14 cellular contexts compared by ENCODE assay signal in genomic region chr5:34517249-34517648, GRCh38.
A peak's percentile ranks its signal among the peaks of the same experiment; 100 is the strongest.
DNase-seq lines count a peak whose midpoint lies in the region; ATAC-seq and TF ChIP-seq lines count a peak whose summit lies in the region.
"Had no signal": no experiment of that assay in that cellular context is flagged by ENCODE, and none has a peak within 500 bp of the region (broad histone marks: within the 10 kb centered on the region; RNA-seq: fewer than 3 reads in every experiment).

No MANE protein-coding gene starts in this region.

- DNase-seq in BJ (ENCODE audit: low read depth): no peak
- peak; percentile 45 for DNase-seq in HFFc6
- DNase-seq in fibroblast of lung (ENCODE audit: low read depth in 2 of 2): peak; percentile 64 to 80
- DNase-seq in activated effector memory CD4-positive, alpha-beta T cell treated with anti-CD3 and anti-CD28 coated beads, Interleukin-2, amount 50 U/mL, for 16 hours: no peak
- DNase-seq in foreskin melanocyte: no peak
- DNase-seq in D341Med (ENCODE audit: low spot score): no peak
- DNase-seq: activated CD4-positive, alpha-beta memory T cell treated with anti-CD3 and anti-CD28 coated beads, Interleukin-2, amount 10 ng/mL, durations not matched to agents 7 days and 5 days; DMS 273 treated with DMSO at 0.1 percent for 48 hours; endodermal cell; naive thymus-derived CD8-positive, alpha-beta T cell; NCI-H526 treated with DMSO at 0.1 percent for 48 hours; transverse colon had no signal

- POLR2A ChIA-PET in BJ (lab: Charles Lee): no interaction called here

- H4K20me1 ChIP-seq in fibroblast of lung (ENCODE audit: control insufficient read depth, extremely low read depth, insufficient read depth, low read length): no peaks in the 10 kb centered on the region

- CTCF ChIA-PET in BJ (lab: Yijun Ruan, JAX): no interaction called here

- H3K27ac Mint-ChIP-seq in HFFc6: no peak overlapping the region
- H3K27ac Mint-ChIP-seq: activated CD4-positive, alpha-beta memory T cell treated with anti-CD3 and anti-CD28 coated beads, Interleukin-2, amount 10 ng/mL, durations not matched to agents 7 days and 5 days; endodermal cell; naive thymus-derived CD8-positive, alpha-beta T cell had no signal

- H3K4me3 Mint-ChIP-seq in HFFc6: no peak overlapping the region
- H3K4me3 Mint-ChIP-seq: activated CD4-positive, alpha-beta memory T cell treated with anti-CD3 and anti-CD28 coated beads, Interleukin-2, amount 10 ng/mL, durations not matched to agents 7 days and 5 days; endodermal cell; naive thymus-derived CD8-positive, alpha-beta T cell had no signal

- H3K4me2 ChIP-seq in fibroblast of lung (ENCODE audit: extremely low read depth, insufficient read depth, low read length): no peak overlapping the region

- H3K27ac ChIP-seq in fibroblast of lung (ENCODE audit: insufficient read depth, low read length): no peak overlapping the region
- H3K27ac ChIP-seq: transverse colon had no signal

- no peak overlapping the region for H2AFZ ChIP-seq in fibroblast of lung (ENCODE audit: low read length)

- no peak overlapping the region for H3K4me3 ChIP-seq in BJ (ENCODE audit: low read depth, low read length)
- no peak overlapping the region for H3K4me3 ChIP-seq in fibroblast of lung (replicated peaks in 1 of 4; ENCODE audit: control extremely low read depth in 1 of 4, insufficient read depth in 1 of 4, low read depth in 3 of 4, low read length in 4 of 4)
- H3K4me3 ChIP-seq: transverse colon had no signal

- H3K36me3 Mint-ChIP-seq in HFFc6 (ENCODE audit: low read depth): no peaks in the 10 kb centered on the region
- H3K36me3 Mint-ChIP-seq: naive thymus-derived CD8-positive, alpha-beta T cell had no signal

- TF ChIP-seq CTCF in BJ (IDR thresholded peaks at IDR 0.05; ENCODE audit: insufficient read depth, low read depth, low read length) (0 out of 2 replicates have a peak, but pooled peaks have one; percentile 2), HFFc6 (IDR thresholded peaks at IDR 0.05) (no peak), fibroblast of lung (conservative IDR thresholded peaks at IDR 0.05 in 1 of 2, IDR thresholded peaks at IDR 0.05 in 1 of 2; ENCODE audit: low read depth in 1 of 2, low read length in 2 of 2) (no peak)

- no peaks in the 10 kb centered on the region for H3K9me3 ChIP-seq in fibroblast of lung (ENCODE audit: control insufficient read depth, insufficient read depth, low read depth, low read length)
- H3K9me3 ChIP-seq: transverse colon had no signal

- H3K79me2 ChIP-seq in fibroblast of lung (ENCODE audit: control insufficient read depth, insufficient read depth, low read length): no peaks in the 10 kb centered on the region

- ATAC-seq in SK-N-SH treated with all-trans-retinoic acid at 6 μM for 48 hours (peak; percentile 55), HG03108 (IDR thresholded peaks at IDR 0.05; ENCODE audit: unreplicated experiment) (no peak)
- ATAC-seq: naive thymus-derived CD8-positive, alpha-beta T cell had no signal

- H3K27me3 ChIP-seq in BJ (ENCODE audit: control insufficient read depth, insufficient read depth, low read length) (no peaks in the 10 kb centered on the region), fibroblast of lung (ENCODE audit: control insufficient read depth, insufficient read depth, low read length) (no peaks in the 10 kb centered on the region)
- H3K27me3 ChIP-seq: transverse colon had no signal

- no peak overlapping the region for H3K9ac ChIP-seq in fibroblast of lung (ENCODE audit: insufficient read depth, low read length)

- H3K27me3 Mint-ChIP-seq in HFFc6 (ENCODE audit: insufficient read depth): no peaks in the 10 kb centered on the region

- peaks cover 5% of the 10 kb centered on the region for H3K4me1 ChIP-seq in fibroblast of lung (ENCODE audit: control insufficient read depth, extremely low read depth, insufficient read depth, low read length)

- H3K36me3 ChIP-seq in BJ (ENCODE audit: control insufficient read depth, insufficient read depth, low read length) (no peaks in the 10 kb centered on the region), fibroblast of lung (ENCODE audit: control insufficient read depth, insufficient read depth, low read length) (no peaks in the 10 kb centered on the region)
- H3K36me3 ChIP-seq: transverse colon had no signal

- peaks cover 55% of the 10 kb centered on the region for H3K4me1 Mint-ChIP-seq in HFFc6 (ENCODE audit: low read depth)
- H3K4me1 Mint-ChIP-seq: naive thymus-derived CD8-positive, alpha-beta T cell had no signal

- no peaks in the 10 kb centered on the region for H3K9me3 Mint-ChIP-seq in HFFc6
- H3K9me3 Mint-ChIP-seq: activated CD4-positive, alpha-beta memory T cell treated with anti-CD3 and anti-CD28 coated beads, Interleukin-2, amount 10 ng/mL, durations not matched to agents 7 days and 5 days; endodermal cell; naive thymus-derived CD8-positive, alpha-beta T cell had no signal

TF ChIP-seq in SK-N-SH treated with all-trans-retinoic acid at 6 μM for 48 hours, 23 proteins besides CTCF, POLR2A, EP300 and RAD21:
- no peak for TF ChIP-seq PATZ1 (CRISPR knock-in tag; IDR thresholded peaks at IDR 0.05; ENCODE audit: borderline replicate concordance)
- no peak for TF ChIP-seq CSDC2 (CRISPR knock-in tag; IDR thresholded peaks at IDR 0.05)
- no peak for TF ChIP-seq ISL1 (CRISPR knock-in tag; IDR thresholded peaks at IDR 0.05)
- no peak for TF ChIP-seq SNAI2 (CRISPR knock-in tag; IDR thresholded peaks at IDR 0.05)
- TF ChIP-seq BACH2 (CRISPR knock-in tag; IDR thresholded peaks at IDR 0.05; ENCODE audit: borderline replicate concordance): no peak
- TF ChIP-seq ZFP30 (CRISPR knock-in tag; IDR thresholded peaks at IDR 0.05): no peak

Comparison
In these comparisons a context has a peak if more than half of its experiments do, and no peak if none do; other contexts are left out.
1. DNase-seq: peak in HFFc6 (single experiment) and fibroblast of lung (2 of 2); none in BJ (single experiment), activated effector memory CD4-positive, alpha-beta T cell treated with anti-CD3 and anti-CD28 coated beads, Interleukin-2, amount 50 U/mL, for 16 hours (single experiment), foreskin melanocyte (single experiment) and D341Med (single experiment).